ENCODE assay signal across 11 cellular contexts in genomic region chr3:49701388-49702077, GRCh38. TPM values are rescaled to one million over a fixed set of nuclear protein-coding genes. Genes with fewer than 3 reads are reported as not detected.
DNase-seq lines count a peak whose midpoint lies in the region; ATAC-seq and TF ChIP-seq lines count a peak whose summit lies in the region.
"Had no signal": no experiment of that assay in that cellular context is flagged by ENCODE, and none has a peak within 500 bp of the region (broad histone marks: within the 10 kb centered on the region; RNA-seq: fewer than 3 reads in every experiment).

No MANE protein-coding gene starts in this region.

- H2BK5ac ChIP-seq in IMR-90 (ENCODE audit: low read depth, low read length, poor library complexity, severe bottlenecking), result no peak overlapping the region

- in situ Hi-C loops in IMR-90 (cut with MboI; ENCODE audit: low sequenced_read_pairs), result loop anchor here (5.0 kb wide), 2 partner anchors 141 to 206 kb away; no protein-coding TSS in a partner anchor

- WGBS in IMR-90 (ENCODE audit: extremely low coverage in 2 of 2, insufficient read length in 1 of 2), 2 experiments, result no CpG with 5 or more reads among the region's 21 CpGs

- no peak overlapping the region for H3K18ac ChIP-seq in IMR-90 (ENCODE audit: low read depth, low read length)

- no peaks in the 10 kb centered on the region for H3K79me1 ChIP-seq in IMR-90 (ENCODE audit: low read depth in 1 of 2, low read length in 2 of 2)

- H3K27me3 ChIP-seq in IMR-90 (ENCODE audit: control insufficient read depth, insufficient read depth, low read length) (no peaks in the 10 kb centered on the region), fibroblast of lung (ENCODE audit: control insufficient read depth, insufficient read depth, low read length) (no peaks in the 10 kb centered on the region), vagina (no peaks in the 10 kb centered on the region)

- H3K27ac ChIP-seq in IMR-90 (ENCODE audit: insufficient read depth, low read length) (no peak overlapping the region), fibroblast of lung (ENCODE audit: insufficient read depth, low read length) (no peak overlapping the region), vagina (no peak overlapping the region)

- H3K4me2 ChIP-seq in IMR-90 (ENCODE audit: low read depth, low read length), result no peak overlapping the region
- no peak overlapping the region for H3K4me2 ChIP-seq in fibroblast of lung (ENCODE audit: extremely low read depth, insufficient read depth, low read length)

- H3K9ac ChIP-seq in IMR-90 (ENCODE audit: low read depth, low read length), result no peak overlapping the region
- no peak overlapping the region for H3K9ac ChIP-seq in fibroblast of lung (ENCODE audit: insufficient read depth, low read length)

- H2AK5ac ChIP-seq in IMR-90 (ENCODE audit: low read depth, low read length), result no peak overlapping the region

- TF ChIP-seq POLR2A in IMR-90 (IDR thresholded peaks at IDR 0.05; ENCODE audit: low read depth, low read length) (no peak), vagina (IDR thresholded peaks at IDR 0.05) (no peak)

- ATAC-seq in IMR-90 (ENCODE audit: low read depth) (no peak), HG03565 (IDR thresholded peaks at IDR 0.05; ENCODE audit: unreplicated experiment) (no peak)
- ATAC-seq: effector memory CD8-positive, alpha-beta T cell; stimulated activated naive B cell treated with anti-CD40 and anti-IgM and Interleukin-4, amounts not matched to agents 10 μg/mL and 1 μg/mL and 100 μg/mL, for 72 hours had no signal

- no peak overlapping the region for H3K56ac ChIP-seq in IMR-90 (ENCODE audit: extremely low read depth, insufficient read depth, low read length)

- no peaks in the 10 kb centered on the region for H3K79me2 ChIP-seq in fibroblast of lung (ENCODE audit: control insufficient read depth, insufficient read depth, low read length)

- H3K9me3 ChIP-seq in IMR-90 (ENCODE audit: control insufficient read depth, insufficient read depth, low read length) (no peaks in the 10 kb centered on the region), fibroblast of lung (ENCODE audit: control insufficient read depth, insufficient read depth, low read depth, low read length) (no peaks in the 10 kb centered on the region), vagina (no peaks in the 10 kb centered on the region)

- TF ChIP-seq RAD21 in IMR-90 (IDR thresholded peaks at IDR 0.05; ENCODE audit: low read length), result no peak; the same call in 1 of the 2 replicates

- no peak for DNase-seq in AG09309 (ENCODE audit: low read depth)
- no peak for DNase-seq in IMR-90
- DNase-seq in fibroblast of lung (ENCODE audit: low read depth in 2 of 2), result no peak
- DNase-seq in vagina (ENCODE audit: extremely low spot score in 2 of 2), result no peak
- no peak for DNase-seq in RKO (ENCODE audit: low spot score)
- DNase-seq: activated CD4-positive, alpha-beta T cell treated with anti-CD3 and anti-CD28 coated beads, Interleukin-2, amount 10 ng/mL, durations not matched to agents 24 days and 14 days; effector memory CD8-positive, alpha-beta T cell; NCI-H1694 treated with DMSO at 0.1 percent for 48 hours; nucleus accumbens; stimulated activated naive B cell treated with anti-CD40 and anti-IgM and Interleukin-4, amounts not matched to agents 10 μg/mL and 1 μg/mL and 100 μg/mL, for 72 hours had no signal

- H4K20me1 ChIP-seq in IMR-90 (ENCODE audit: insufficient read depth, low read length) (peaks cover 7% of the 10 kb centered on the region; the same call in 1 of the 2 replicates), fibroblast of lung (ENCODE audit: control insufficient read depth, extremely low read depth, insufficient read depth, low read length) (peaks cover 2% of the 10 kb centered on the region)

- POLR2A ChIA-PET in IMR-90 (lab: Charles Lee; ENCODE audit: unreplicated experiment), result no interaction called here

- no peaks in the 10 kb centered on the region for H3K4me1 ChIP-seq in IMR-90 (ENCODE audit: control insufficient read depth, insufficient read depth, low read length)
- H3K4me1 ChIP-seq in fibroblast of lung (ENCODE audit: control insufficient read depth, extremely low read depth, insufficient read depth, low read length), result no peaks in the 10 kb centered on the region
- no peaks in the 10 kb centered on the region for H3K4me1 ChIP-seq in vagina

- H2BK20ac ChIP-seq in IMR-90 (ENCODE audit: low read depth, low read length), result no peak overlapping the region

- CTCF ChIA-PET in IMR-90 (lab: Yijun Ruan, JAX), result interaction anchor here (0.9 to 2.2 kb wide), 4 partner anchors 8 to 162 kb away, joined by 3 to 11 read pairs (median 4); partner anchors contain the start of gene INKA1

- no peak overlapping the region for H3K23ac ChIP-seq in IMR-90 (ENCODE audit: low read depth, low read length)

- dilution Hi-C loops in IMR-90 (cut with HindIII; ENCODE audit: low sequenced_read_pairs, unreplicated experiment), result no loop called here

- H2AFZ ChIP-seq in IMR-90 (replicated peaks; ENCODE audit: low read length, poor library complexity) (no peak overlapping the region), fibroblast of lung (ENCODE audit: low read length) (no peak overlapping the region)

- no peak overlapping the region for H3K14ac ChIP-seq in IMR-90 (replicated peaks; ENCODE audit: low read depth, low read length)

- H2AK9ac ChIP-seq in IMR-90 (replicated peaks; ENCODE audit: low read depth, low read length, poor library complexity), result peak overlapping the region; percentile 42

- H3K4me3 ChIP-seq in AG09309 (ENCODE audit: control insufficient read depth, low read depth, low read length) (no peak overlapping the region), IMR-90 (ENCODE audit: insufficient read depth, low read depth, low read length) (no peak overlapping the region), fibroblast of lung (replicated peaks in 1 of 4; ENCODE audit: control extremely low read depth in 1 of 4, insufficient read depth in 1 of 4, low read depth in 3 of 4, low read length in 4 of 4) (no peak overlapping the region), vagina (no peak overlapping the region)

- BruUV-seq in IMR-90 (replicated peaks; lab: Mats Ljungman, UMichigan), result no TSS peak

- TF ChIP-seq CTCF in AG09309 (IDR thresholded peaks at IDR 0.05; ENCODE audit: control insufficient read depth, insufficient read depth, low read depth, low read length, missing control alignments) (peak; percentile 60), IMR-90 (conservative IDR thresholded peaks at IDR 0.05; ENCODE audit: low read depth, low read length) (peak; percentile 53), fibroblast of lung (conservative IDR thresholded peaks at IDR 0.05 in 1 of 2, IDR thresholded peaks at IDR 0.05 in 1 of 2; ENCODE audit: low read depth in 1 of 2, low read length in 2 of 2) (peak; percentile 46 to 53), vagina (IDR thresholded peaks at IDR 0.05) (no peak)

- no peak overlapping the region for H4K5ac ChIP-seq in IMR-90 (ENCODE audit: low read depth, low read length)

- no peaks in the 10 kb centered on the region for H3K9me1 ChIP-seq in IMR-90 (ENCODE audit: insufficient read depth, low read length)

- intact Hi-C loops in IMR-90 (cut with micrococcal nuclease) (loop anchor here (10.0 kb wide), 1 partner anchor 393 kb away; no protein-coding TSS in a partner anchor), vagina (cut with DNase I) (no loop called here)

- H3K4ac ChIP-seq in IMR-90 (ENCODE audit: low read depth, low read length), result no peak overlapping the region

- no peak overlapping the region for H4K91ac ChIP-seq in IMR-90 (ENCODE audit: insufficient read depth, low read depth, low read length)

- H3K36me3 ChIP-seq in IMR-90 (ENCODE audit: control insufficient read depth, insufficient read depth, low read length) (peaks cover 51% of the 10 kb centered on the region), fibroblast of lung (ENCODE audit: control insufficient read depth, insufficient read depth, low read length) (peaks cover 10% of the 10 kb centered on the region), vagina (peaks cover 0 to 49% of the 10 kb centered on the region in 2 donors)

- H2BK15ac ChIP-seq in IMR-90 (ENCODE audit: low read depth, low read length), result no peak overlapping the region

- no peak overlapping the region for H2BK120ac ChIP-seq in IMR-90 (ENCODE audit: low read depth, low read length)

- no peak overlapping the region for H4K8ac ChIP-seq in IMR-90 (ENCODE audit: low read depth in 2 of 2, low read length in 2 of 2)

RNA-seq across cellular contexts. Expression of gene RNF123, which starts 12.2 kb away (rescaled TPM):
- 10.8 and 13.4 TPM in 2 replicates for total RNA-seq in IMR-90 (2012; rRNA removed)
- polyA plus RNA-seq in IMR-90 (2012; rRNA removed), result 37.7 and 45.6 TPM in 2 replicates
- polyA plus RNA-seq in IMR-90 (2012; cell fraction: cytosol; rRNA removed), result 28.6 and 37.8 TPM in 2 replicates
- polyA plus RNA-seq in IMR-90 (2012; cell fraction: nucleus; rRNA removed; ENCODE audit: low replicate concordance), result 86.9 and 207 TPM in 2 replicates
- 19.5 and 27.1 TPM in 2 replicates for total RNA-seq in fibroblast of lung
- polyA plus RNA-seq in fibroblast of lung, result 16.5 and 21.8 TPM in 2 replicates
- 22.2 and 24.0 TPM in 2 replicates for polyA plus RNA-seq in fibroblast of lung (2012)
- 70.8 and 71.8 TPM in 2 replicates for polyA minus RNA-seq in fibroblast of lung (ENCODE audit: low replicate concordance)
- 25.8 TPM for total RNA-seq in vagina

RNA-seq across cellular contexts. Expression of gene MST1, which starts 12.3 kb away (rescaled TPM):
- total RNA-seq in IMR-90 (2012; rRNA removed) (1.1 and 1.3 TPM in 2 replicates), fibroblast of lung (5.1 and 6.6 TPM in 2 replicates), vagina (10.8 TPM)
- polyA plus RNA-seq in IMR-90 (2012; rRNA removed) (13.0 and 16.6 TPM in 2 replicates), fibroblast of lung (3.5 and 4.0 TPM in 2 replicates)
- polyA plus RNA-seq in IMR-90 (2012; cell fraction: cytosol; rRNA removed), result 2.9 and 4.5 TPM in 2 replicates
- polyA plus RNA-seq in IMR-90 (2012; cell fraction: nucleus; rRNA removed; ENCODE audit: low replicate concordance), result 161 and 240 TPM in 2 replicates
- 2.7 and 4.4 TPM in 2 replicates for polyA plus RNA-seq in fibroblast of lung (2012)
- polyA minus RNA-seq in fibroblast of lung (ENCODE audit: low replicate concordance), result 0.71 and 3.9 TPM in 2 replicates

RNA-seq across cellular contexts. Expression of gene AMIGO3, which starts 18.0 kb away (rescaled TPM):
- total RNA-seq in IMR-90 (2012; rRNA removed) (not detected in 2 replicates), fibroblast of lung (under 0.01 and 0.33 TPM in 2 replicates), vagina (not detected)
- polyA plus RNA-seq in IMR-90 (2012; rRNA removed) (1.5 and 2.7 TPM in 2 replicates), fibroblast of lung (0.17 TPM in 1 of 2 replicates, not detected in the other)
- 1.5 TPM in 1 of 2 replicates, not detected in the other for polyA plus RNA-seq in IMR-90 (2012; cell fraction: cytosol; rRNA removed)
- polyA plus RNA-seq in IMR-90 (2012; cell fraction: nucleus; rRNA removed; ENCODE audit: low replicate concordance), result 4.6 and 28.0 TPM in 2 replicates
- 0.43 and 0.73 TPM in 2 replicates for polyA plus RNA-seq in fibroblast of lung (2012)
- not detected in 2 replicates for polyA minus RNA-seq in fibroblast of lung (ENCODE audit: low replicate concordance)

RNA-seq across cellular contexts. Expression of gene GMPPB, which starts 22.2 kb away (rescaled TPM):
- 35.8 and 37.3 TPM in 2 replicates for total RNA-seq in IMR-90 (2012; rRNA removed)
- polyA plus RNA-seq in IMR-90 (2012; rRNA removed), result 27.9 and 29.5 TPM in 2 replicates
- polyA plus RNA-seq in IMR-90 (2012; cell fraction: cytosol; rRNA removed), result 20.4 and 33.3 TPM in 2 replicates
- polyA plus RNA-seq in IMR-90 (2012; cell fraction: nucleus; rRNA removed; ENCODE audit: low replicate concordance), result 39.1 and 75.9 TPM in 2 replicates
- 13.6 and 14.4 TPM in 2 replicates for total RNA-seq in fibroblast of lung
- polyA plus RNA-seq in fibroblast of lung, result 13.7 and 18.3 TPM in 2 replicates
- 20.5 and 36.0 TPM in 2 replicates for polyA plus RNA-seq in fibroblast of lung (2012)
- 38.8 and 48.3 TPM in 2 replicates for polyA minus RNA-seq in fibroblast of lung (ENCODE audit: low replicate concordance)
- total RNA-seq in vagina, result 19.9 TPM

RNA-seq across cellular contexts. Expression of gene APEH, which starts 27.4 kb away (rescaled TPM):
- total RNA-seq in IMR-90 (2012; rRNA removed) (116 and 142 TPM in 2 replicates), fibroblast of lung (110 and 137 TPM in 2 replicates), vagina (53.3 TPM)
- polyA plus RNA-seq in IMR-90 (2012; rRNA removed) (84.3 and 89.2 TPM in 2 replicates), fibroblast of lung (52.6 and 75.7 TPM in 2 replicates)
- 47.3 and 89.1 TPM in 2 replicates for polyA plus RNA-seq in IMR-90 (2012; cell fraction: cytosol; rRNA removed)
- 86.8 and 174 TPM in 2 replicates for polyA plus RNA-seq in IMR-90 (2012; cell fraction: nucleus; rRNA removed; ENCODE audit: low replicate concordance)
- 83.9 and 131 TPM in 2 replicates for polyA plus RNA-seq in fibroblast of lung (2012)
- polyA minus RNA-seq in fibroblast of lung (ENCODE audit: low replicate concordance), result 184 and 328 TPM in 2 replicates

Comparison
In these comparisons a context has a peak if more than half of its experiments do, and no peak if none do; other contexts are left out.
1. CTCF ChIP-seq: peak in AG09309 (single experiment), IMR-90 (single experiment) and fibroblast of lung (2 of 2); none in vagina (0 of 3).